ENCODE assay signal across 14 cellular contexts in the genomic region with DNA sequence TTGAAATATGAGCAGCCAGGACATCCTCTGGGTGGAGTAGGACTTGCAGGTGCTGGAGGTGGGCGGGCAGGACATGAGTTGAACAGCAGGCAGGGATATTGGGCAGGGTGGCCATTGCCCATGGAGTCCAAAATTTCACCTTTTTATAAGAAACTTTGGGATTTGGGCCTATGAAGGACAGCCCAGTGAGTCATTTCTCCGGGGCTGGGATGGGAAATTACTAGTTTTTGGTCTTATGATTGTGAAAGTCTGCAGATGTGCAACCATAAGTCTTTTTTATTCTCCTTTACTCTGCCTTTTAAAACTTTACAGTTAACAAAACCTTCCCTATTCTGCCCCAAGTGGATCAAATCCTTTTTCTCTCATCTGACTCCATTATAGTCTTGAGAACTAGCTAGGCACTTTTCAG.
DNase-seq lines count a peak whose midpoint lies in the region; ATAC-seq and TF ChIP-seq lines count a peak whose summit lies in the region.
"Had no signal": no experiment of that assay in that cellular context is flagged by ENCODE, and none has a peak within 500 bp of the region (broad histone marks: within the 10 kb centered on the region; RNA-seq: fewer than 3 reads in every experiment).

No MANE protein-coding gene starts in this region.

- no peaks in the 10 kb centered on the region for H3K79me2 ChIP-seq in fibroblast of lung (ENCODE audit: control insufficient read depth, insufficient read depth, low read length)
- H3K79me2 ChIP-seq: parathyroid adenoma had no signal

- H4K20me1 ChIP-seq in fibroblast of lung (ENCODE audit: control insufficient read depth, extremely low read depth, insufficient read depth, low read length): no peaks in the 10 kb centered on the region

- H3K9me3 ChIP-seq in fibroblast of lung (ENCODE audit: control insufficient read depth, insufficient read depth, low read depth, low read length) (no peaks in the 10 kb centered on the region), suprapubic skin (no peaks in the 10 kb centered on the region), tibial nerve (no peaks in the 10 kb centered on the region), WERI-Rb-1 (ENCODE audit: severe bottlenecking) (no peaks in the 10 kb centered on the region)

- H2AFZ ChIP-seq in fibroblast of lung (ENCODE audit: low read length): no peak overlapping the region
- H2AFZ ChIP-seq: parathyroid adenoma had no signal

- H3K4me2 ChIP-seq in fibroblast of lung (ENCODE audit: extremely low read depth, insufficient read depth, low read length): peak overlapping the region; percentile 8

- TF ChIP-seq CTCF in fibroblast of lung (conservative IDR thresholded peaks at IDR 0.05 in 1 of 2, IDR thresholded peaks at IDR 0.05 in 1 of 2; ENCODE audit: low read depth in 1 of 2, low read length in 2 of 2): no peak
- TF ChIP-seq CTCF in suprapubic skin (IDR thresholded peaks at IDR 0.05): no peak
- TF ChIP-seq CTCF in tibial nerve (IDR thresholded peaks at IDR 0.05): no peak
- no peak for TF ChIP-seq CTCF in WERI-Rb-1 (IDR thresholded peaks at IDR 0.05; ENCODE audit: low read depth, low read length)

- H3K36me3 ChIP-seq in fibroblast of lung (ENCODE audit: control insufficient read depth, insufficient read depth, low read length): no peaks in the 10 kb centered on the region
- H3K36me3 ChIP-seq in suprapubic skin: no peaks in the 10 kb centered on the region
- H3K36me3 ChIP-seq in tibial nerve: no peaks in the 10 kb centered on the region
- no peaks in the 10 kb centered on the region for H3K36me3 ChIP-seq in WERI-Rb-1

- WGBS in suprapubic skin: 57% methylated on average over 1 of the region's 2 CpGs
- WGBS in tibial nerve, 2 donors: 75 to 100% methylated on average over 1 to 2 of the region's 2 CpGs

- H3K27ac ChIP-seq in fibroblast of lung (ENCODE audit: insufficient read depth, low read length): no peak overlapping the region
- H3K27ac ChIP-seq in suprapubic skin: peak overlapping the region; percentile 79
- peak overlapping the region in 2 of 4 donors; percentile 22 to 61 for H3K27ac ChIP-seq in tibial nerve
- H3K27ac ChIP-seq in WERI-Rb-1: no peak overlapping the region
- H3K27ac ChIP-seq: parathyroid adenoma had no signal

- DNase-seq in RPMI7951 (ENCODE audit: low read depth) (peak; percentile 52), fibroblast of lung (ENCODE audit: low read depth in 2 of 2) (peak; percentile 45 to 68), myocyte (ENCODE audit: low read depth) (peak; percentile 35), suprapubic skin (ENCODE audit: low spot score in 2 of 2) (no peak), tibial nerve (ENCODE audit: low spot score in 2 of 2) (no peak), NCI-H1694 (lab: John Stamatoyannopoulos, UW) (no peak), WERI-Rb-1 (no peak)
- DNase-seq: activated CD4-positive, alpha-beta memory T cell treated with anti-CD3 and anti-CD28 coated beads, Interleukin-2, amount 10 ng/mL, durations not matched to agents 7 days and 5 days; GOT3; Karpas-422; NCI-H1930 had no signal

- no peak for ATAC-seq in HG03442 (IDR thresholded peaks at IDR 0.05; ENCODE audit: unreplicated experiment)
- ATAC-seq: stimulated activated memory B cell treated with anti-CD40 and anti-IgM and Interleukin-4, amounts not matched to agents 10 μg/mL and 1 μg/mL and 100 μg/mL, for 72 hours had no signal

- H3K4me3 ChIP-seq in fibroblast of lung (replicated peaks in 1 of 4; ENCODE audit: control extremely low read depth in 1 of 4, insufficient read depth in 1 of 4, low read depth in 3 of 4, low read length in 4 of 4) (no peak overlapping the region), suprapubic skin (no peak overlapping the region), tibial nerve (no peak overlapping the region), WERI-Rb-1 (ENCODE audit: low read depth, low read length) (no peak overlapping the region)

- H3K4me1 ChIP-seq in fibroblast of lung (ENCODE audit: control insufficient read depth, extremely low read depth, insufficient read depth, low read length) (peaks cover 19% of the 10 kb centered on the region), suprapubic skin (peaks cover 47% of the 10 kb centered on the region), tibial nerve (peaks cover 0 to 19% (median 8%) of the 10 kb centered on the region in 4 donors)
- H3K4me1 ChIP-seq: parathyroid adenoma had no signal

- TF ChIP-seq POLR2A in suprapubic skin (IDR thresholded peaks at IDR 0.05): no peak
- no peak for TF ChIP-seq POLR2A in tibial nerve (IDR thresholded peaks at IDR 0.05)

- no peak overlapping the region for H3K9ac ChIP-seq in fibroblast of lung (ENCODE audit: insufficient read depth, low read length)
- H3K9ac ChIP-seq: parathyroid adenoma had no signal

- TF ChIP-seq EP300 in suprapubic skin (IDR thresholded peaks at IDR 0.05) (no peak), tibial nerve (IDR thresholded peaks at IDR 0.05) (peak in 1 of 2 donors; percentile 19)

- H3K27me3 ChIP-seq in fibroblast of lung (ENCODE audit: control insufficient read depth, insufficient read depth, low read length) (no peaks in the 10 kb centered on the region), suprapubic skin (no peaks in the 10 kb centered on the region), tibial nerve (no peaks in the 10 kb centered on the region), WERI-Rb-1 (ENCODE audit: insufficient read depth, low read depth, severe bottlenecking) (no peaks in the 10 kb centered on the region)

Comparison
In these comparisons a context has a peak if more than half of its experiments do, and no peak if none do; other contexts are left out.
1. DNase-seq: peak in RPMI7951 (single experiment), fibroblast of lung (2 of 2) and myocyte (single experiment); none in suprapubic skin (0 of 2), tibial nerve (0 of 2), NCI-H1694 (single experiment) and WERI-Rb-1 (single experiment).